23 cellular contexts compared by ENCODE assay signal in the genomic region with DNA sequence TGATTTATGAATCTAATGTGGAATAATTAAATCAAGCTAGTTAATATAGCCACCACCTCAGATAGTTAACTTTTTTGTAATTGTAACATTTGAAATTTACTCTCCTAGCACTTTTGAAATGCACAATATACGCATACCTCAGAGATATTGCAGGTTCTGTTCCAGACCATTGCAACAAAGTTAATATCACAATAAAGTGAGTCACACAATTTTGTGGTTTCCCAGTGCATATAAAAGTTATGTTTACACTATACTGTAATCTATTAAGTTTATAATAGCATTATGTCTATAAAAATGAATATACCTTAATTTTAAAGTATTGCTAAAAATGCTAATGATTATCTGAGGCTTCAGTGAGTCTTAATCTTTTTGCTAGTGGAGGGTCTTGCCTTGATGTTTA.
A peak's percentile ranks its signal among the peaks of the same experiment; 100 is the strongest.
DNase-seq lines count a peak whose midpoint lies in the region; TF ChIP-seq lines count a peak whose summit lies in the region.
"Had no signal": no experiment of that assay in that cellular context is flagged by ENCODE, and none has a peak within 500 bp of the region (broad histone marks: within the 10 kb centered on the region; RNA-seq: fewer than 3 reads in every experiment).

No MANE protein-coding gene starts in this region.

- H3K4me1 ChIP-seq in ACC112 (ENCODE audit: control insufficient read depth, insufficient read depth, low read length, unreplicated experiment): peaks cover 31% of the 10 kb centered on the region
- H3K4me1 ChIP-seq: gastrocnemius medialis, left lung, tibial artery had no signal

- H3K79me2 ChIP-seq in ACC112 (ENCODE audit: control insufficient read depth, insufficient read depth, low read length, unreplicated experiment): no peaks in the 10 kb centered on the region

- in situ Hi-C loops in astrocyte of the cerebellum (cut with HindIII; ENCODE audit: low sequenced_read_pairs): no loop called here

- peak overlapping the region; percentile 34 for H3K4me3 ChIP-seq in ACC112 (ENCODE audit: low read depth, low read length)
- H3K4me3 ChIP-seq in astrocyte of the cerebellum (ENCODE audit: low read depth, low read length): no peak overlapping the region
- no peak overlapping the region for H3K4me3 ChIP-seq in fibroblast of the aortic adventitia (ENCODE audit: low read depth, low read length)
- H3K4me3 ChIP-seq: gastrocnemius medialis, left lung, SK-N-MC, tibial artery had no signal

- H2AFZ ChIP-seq in ACC112 (ENCODE audit: low read length, unreplicated experiment): no peak overlapping the region

- H3K27ac ChIP-seq in ACC112 (ENCODE audit: low read depth, low read length): peak overlapping the region; percentile 98
- H3K27ac ChIP-seq: gastrocnemius medialis, KMS-11, left lung, neutrophil, SK-N-MC, tibial artery had no signal

- no peaks in the 10 kb centered on the region for H3K27me3 ChIP-seq in ACC112 (ENCODE audit: insufficient read depth, low read length)
- H3K27me3 ChIP-seq: gastrocnemius medialis, left lung, neutrophil, tibial artery had no signal

- TF ChIP-seq CTCF in astrocyte of the cerebellum (IDR thresholded peaks at IDR 0.05; ENCODE audit: low read depth, low read length, missing control alignments): no peak
- no peak for TF ChIP-seq CTCF in fibroblast of the aortic adventitia (IDR thresholded peaks at IDR 0.05; ENCODE audit: insufficient read depth, low read length)

- no peaks in the 10 kb centered on the region for H3K36me3 ChIP-seq in ACC112 (ENCODE audit: insufficient read depth, low read length)
- H3K36me3 ChIP-seq: gastrocnemius medialis, left lung, neutrophil, tibial artery had no signal

- DNase-seq in HT1080 (ENCODE audit: low read depth): peak; percentile 28
- peak; percentile 27 for DNase-seq in astrocyte of the cerebellum (ENCODE audit: low read depth)
- DNase-seq in fibroblast of the aortic adventitia (ENCODE audit: low read depth): peak; percentile 73
- no peak for DNase-seq in NCI-H187 (lab: John Stamatoyannopoulos, UW)
- DNase-seq in NCI-H510A (lab: John Stamatoyannopoulos, UW): no peak
- DNase-seq in NCI-H69 (lab: John Stamatoyannopoulos, UW): no peak
- DNase-seq in DMS79 (lab: John Stamatoyannopoulos, UW): no peak
- DNase-seq: activated CD4-positive, CD25-positive, alpha-beta regulatory T cell treated with anti-CD3 and anti-CD28 coated beads, Interleukin-2, amount 50 U/mL, for 72 hours; activated naive CD8-positive, alpha-beta T cell treated with anti-CD3 and anti-CD28 coated beads, Interleukin-2, amount 10 ng/mL, durations not matched to agents 7 days and 5 days; CD4-positive, alpha-beta T cell; DND-41; gastrocnemius medialis; GOT3; left lung; NCI-H1105 treated with DMSO at 0.1 percent for 48 hours; NCI-H82; retina; stimulated activated naive B cell treated with anti-CD40 and anti-IgM and Interleukin-4, amounts not matched to agents 10 μg/mL and 1 μg/mL and 100 μg/mL, for 72 hours; tibial artery had no signal

Comparison
In these comparisons a context has a peak if more than half of its experiments do, and no peak if none do; other contexts are left out.
1. DNase-seq: peak in HT1080 (single experiment), astrocyte of the cerebellum (single experiment) and fibroblast of the aortic adventitia (single experiment); none in NCI-H187 (0 of 2), NCI-H510A (single experiment), NCI-H69 (single experiment) and DMS79 (single experiment).